1 cellular context compared by ENCODE assay signal in the genomic region with DNA sequence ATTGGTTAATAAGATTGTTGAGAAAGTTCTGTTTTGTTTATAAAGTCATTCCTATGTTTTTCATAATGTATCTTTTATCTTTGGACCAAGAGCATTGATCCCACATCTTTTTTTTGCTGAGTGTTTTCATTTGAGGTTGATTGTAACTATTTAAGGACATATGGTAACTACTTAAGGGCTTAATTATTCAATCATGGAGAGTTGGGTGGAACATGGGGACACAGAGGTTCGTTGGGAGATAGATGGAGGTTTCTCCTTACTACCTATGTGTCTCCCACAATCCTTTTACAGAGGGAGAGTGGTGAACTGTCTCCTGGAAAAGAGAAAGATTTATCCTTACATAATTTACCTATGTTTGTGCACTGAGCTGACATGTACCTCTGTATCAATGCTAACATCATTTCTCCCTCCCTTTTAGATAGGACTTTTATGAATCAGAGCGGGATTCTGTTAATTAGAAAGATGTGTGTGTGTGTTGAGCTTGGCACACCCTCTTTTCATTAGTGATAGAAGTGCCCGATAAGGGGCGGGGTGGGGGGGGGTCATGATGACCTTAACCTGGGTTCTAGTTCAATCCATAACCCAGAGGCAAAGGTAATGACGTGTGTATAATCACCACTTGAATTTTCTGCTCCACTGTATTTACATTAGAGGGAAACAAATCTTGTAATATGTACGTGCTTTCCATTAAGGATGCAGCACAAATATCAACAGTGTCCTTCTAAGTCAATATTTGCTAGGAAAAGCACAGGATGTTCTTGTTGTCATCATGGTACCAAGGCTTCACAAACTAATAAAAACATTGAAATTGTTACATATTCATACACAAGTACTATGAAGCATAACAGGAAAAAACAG.
TF ChIP-seq lines count a peak whose summit lies in the region.

No MANE protein-coding gene starts in this region.

TF ChIP-seq in HepG2, 621 proteins besides CTCF, POLR2A, EP300 and RAD21 (continued from another document and continues in another):
- TF ChIP-seq ARID2 (CRISPR knock-in tag; IDR thresholded peaks at IDR 0.05; ENCODE audit: borderline replicate concordance): no peak
- TF ChIP-seq NFIB (CRISPR knock-in tag; IDR thresholded peaks at IDR 0.05; ENCODE audit: borderline replicate concordance): no peak
- TF ChIP-seq ZNF83 (CRISPR knock-in tag; IDR thresholded peaks at IDR 0.05; ENCODE audit: borderline replicate concordance): no peak
- TF ChIP-seq NBN (conservative IDR thresholded peaks at IDR 0.05): no peak
- TF ChIP-seq MAF1 (CRISPR knock-in tag; IDR thresholded peaks at IDR 0.05; ENCODE audit: borderline replicate concordance): no peak
- TF ChIP-seq, protein P1, sequence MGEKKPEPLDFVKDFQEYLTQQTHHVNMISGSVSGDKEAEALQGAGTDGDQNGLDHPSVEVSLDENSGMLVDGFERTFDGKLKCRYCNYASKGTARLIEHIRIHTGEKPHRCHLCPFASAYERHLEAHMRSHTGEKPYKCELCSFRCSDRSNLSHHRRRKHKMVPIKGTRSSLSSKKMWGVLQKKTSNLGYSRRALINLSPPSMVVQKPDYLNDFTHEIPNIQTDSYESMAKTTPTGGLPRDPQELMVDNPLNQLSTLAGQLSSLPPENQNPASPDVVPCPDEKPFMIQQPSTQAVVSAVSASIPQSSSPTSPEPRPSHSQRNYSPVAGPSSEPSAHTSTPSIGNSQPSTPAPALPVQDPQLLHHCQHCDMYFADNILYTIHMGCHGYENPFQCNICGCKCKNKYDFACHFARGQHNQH (CRISPR knock-in tag; IDR thresholded peaks at IDR 0.05): peak; percentile 68
- peak; percentile 51 for TF ChIP-seq STAG1 (CRISPR knock-in tag; IDR thresholded peaks at IDR 0.05)
- no peak for TF ChIP-seq PHF5A (CRISPR knock-in tag; IDR thresholded peaks at IDR 0.05; ENCODE audit: low read depth, unreplicated experiment)
- no peak for TF ChIP-seq SRY (CRISPR knock-in tag; IDR thresholded peaks at IDR 0.05)
- no peak for TF ChIP-seq SAFB2 (CRISPR knock-in tag; IDR thresholded peaks at IDR 0.05; ENCODE audit: borderline replicate concordance, low read depth)
- TF ChIP-seq ZNF326 (CRISPR knock-in tag; IDR thresholded peaks at IDR 0.05; ENCODE audit: borderline replicate concordance): no peak
- TF ChIP-seq ZNF253 (CRISPR knock-in tag; IDR thresholded peaks at IDR 0.05; ENCODE audit: borderline replicate concordance): no peak
- TF ChIP-seq ELF4 (CRISPR knock-in tag; IDR thresholded peaks at IDR 0.05; ENCODE audit: borderline replicate concordance): no peak
- TF ChIP-seq HNRNPUL1 (IDR thresholded peaks at IDR 0.05; ENCODE audit: low read depth, low read length): no peak
- peak; percentile 22; the same call in 1 of the 2 replicates for TF ChIP-seq ZSCAN29 (CRISPR knock-in tag; conservative IDR thresholded peaks at IDR 0.05)
- no peak for TF ChIP-seq SYNCRIP (IDR thresholded peaks at IDR 0.05; ENCODE audit: insufficient read depth, low read depth, low read length)
- TF ChIP-seq, protein P2, sequence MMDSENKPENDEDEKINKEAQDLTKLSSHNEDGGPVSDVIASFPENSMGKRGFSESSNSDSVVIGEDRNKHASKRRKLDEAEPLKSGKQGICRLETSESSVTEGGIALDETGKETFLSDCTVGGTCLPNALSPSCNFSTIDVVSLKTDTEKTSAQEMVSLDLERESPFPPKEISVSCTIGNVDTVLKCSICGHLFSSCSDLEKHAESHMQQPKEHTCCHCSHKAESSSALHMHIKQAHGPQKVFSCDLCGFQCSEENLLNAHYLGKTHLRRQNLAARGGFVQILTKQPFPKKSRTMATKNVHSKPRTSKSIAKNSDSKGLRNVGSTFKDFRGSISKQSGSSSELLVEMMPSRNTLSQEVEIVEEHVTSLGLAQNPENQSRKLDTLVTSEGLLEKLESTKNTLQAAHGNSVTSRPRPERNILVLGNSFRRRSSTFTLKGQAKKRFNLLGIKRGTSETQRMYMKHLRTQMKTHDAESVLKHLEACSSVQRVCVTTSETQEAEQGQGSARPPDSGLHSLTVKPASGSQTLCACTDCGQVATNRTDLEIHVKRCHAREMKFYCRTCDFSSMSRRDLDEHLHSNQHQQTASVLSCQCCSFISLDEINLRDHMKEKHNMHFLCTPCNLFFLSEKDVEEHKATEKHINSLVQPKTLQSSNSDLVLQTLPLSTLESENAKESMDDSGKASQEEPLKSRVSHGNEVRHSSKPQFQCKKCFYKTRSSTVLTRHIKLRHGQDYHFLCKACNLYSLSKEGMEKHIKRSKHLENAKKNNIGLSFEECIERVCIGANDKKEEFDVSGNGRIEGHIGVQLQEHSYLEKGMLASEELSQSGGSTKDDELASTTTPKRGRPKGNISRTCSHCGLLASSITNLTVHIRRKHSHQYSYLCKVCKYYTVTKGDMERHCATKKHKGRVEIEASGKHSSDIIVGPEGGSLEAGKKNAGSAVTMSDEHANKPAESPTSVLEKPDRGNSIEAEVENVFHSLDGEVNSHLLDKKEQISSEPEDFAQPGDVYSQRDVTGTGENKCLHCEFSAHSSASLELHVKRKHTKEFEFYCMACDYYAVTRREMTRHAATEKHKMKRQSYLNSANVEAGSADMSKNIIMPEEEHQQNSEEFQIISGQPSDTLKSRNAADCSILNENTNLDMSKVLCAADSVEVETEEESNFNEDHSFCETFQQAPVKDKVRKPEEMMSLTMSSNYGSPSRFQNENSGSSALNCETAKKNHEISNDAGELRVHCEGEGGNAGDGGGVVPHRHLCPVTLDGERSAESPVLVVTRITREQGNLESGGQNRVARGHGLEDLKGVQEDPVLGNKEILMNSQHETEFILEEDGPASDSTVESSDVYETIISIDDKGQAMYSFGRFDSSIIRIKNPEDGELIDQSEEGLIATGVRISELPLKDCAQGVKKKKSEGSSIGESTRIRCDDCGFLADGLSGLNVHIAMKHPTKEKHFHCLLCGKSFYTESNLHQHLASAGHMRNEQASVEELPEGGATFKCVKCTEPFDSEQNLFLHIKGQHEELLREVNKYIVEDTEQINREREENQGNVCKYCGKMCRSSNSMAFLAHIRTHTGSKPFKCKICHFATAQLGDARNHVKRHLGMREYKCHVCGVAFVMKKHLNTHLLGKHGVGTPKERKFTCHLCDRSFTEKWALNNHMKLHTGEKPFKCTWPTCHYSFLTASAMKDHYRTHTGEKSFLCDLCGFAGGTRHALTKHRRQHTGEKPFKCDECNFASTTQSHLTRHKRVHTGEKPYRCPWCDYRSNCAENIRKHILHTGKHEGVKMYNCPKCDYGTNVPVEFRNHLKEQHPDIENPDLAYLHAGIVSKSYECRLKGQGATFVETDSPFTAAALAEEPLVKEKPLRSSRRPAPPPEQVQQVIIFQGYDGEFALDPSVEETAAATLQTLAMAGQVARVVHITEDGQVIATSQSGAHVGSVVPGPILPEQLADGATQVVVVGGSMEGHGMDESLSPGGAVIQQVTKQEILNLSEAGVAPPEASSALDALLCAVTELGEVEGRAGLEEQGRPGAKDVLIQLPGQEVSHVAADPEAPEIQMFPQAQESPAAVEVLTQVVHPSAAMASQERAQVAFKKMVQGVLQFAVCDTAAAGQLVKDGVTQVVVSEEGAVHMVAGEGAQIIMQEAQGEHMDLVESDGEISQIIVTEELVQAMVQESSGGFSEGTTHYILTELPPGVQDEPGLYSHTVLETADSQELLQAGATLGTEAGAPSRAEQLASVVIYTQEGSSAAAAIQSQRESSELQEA (CRISPR knock-in tag; IDR thresholded peaks at IDR 0.05; ENCODE audit: not compliant biosample characterization): no peak
- no peak for TF ChIP-seq ZNF230 (CRISPR knock-in tag; IDR thresholded peaks at IDR 0.05)
- TF ChIP-seq, protein P3, sequence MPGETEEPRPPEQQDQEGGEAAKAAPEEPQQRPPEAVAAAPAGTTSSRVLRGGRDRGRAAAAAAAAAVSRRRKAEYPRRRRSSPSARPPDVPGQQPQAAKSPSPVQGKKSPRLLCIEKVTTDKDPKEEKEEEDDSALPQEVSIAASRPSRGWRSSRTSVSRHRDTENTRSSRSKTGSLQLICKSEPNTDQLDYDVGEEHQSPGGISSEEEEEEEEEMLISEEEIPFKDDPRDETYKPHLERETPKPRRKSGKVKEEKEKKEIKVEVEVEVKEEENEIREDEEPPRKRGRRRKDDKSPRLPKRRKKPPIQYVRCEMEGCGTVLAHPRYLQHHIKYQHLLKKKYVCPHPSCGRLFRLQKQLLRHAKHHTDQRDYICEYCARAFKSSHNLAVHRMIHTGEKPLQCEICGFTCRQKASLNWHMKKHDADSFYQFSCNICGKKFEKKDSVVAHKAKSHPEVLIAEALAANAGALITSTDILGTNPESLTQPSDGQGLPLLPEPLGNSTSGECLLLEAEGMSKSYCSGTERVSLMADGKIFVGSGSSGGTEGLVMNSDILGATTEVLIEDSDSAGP (CRISPR knock-in tag; IDR thresholded peaks at IDR 0.05; ENCODE audit: borderline replicate concordance): no peak
- TF ChIP-seq, protein P4, sequence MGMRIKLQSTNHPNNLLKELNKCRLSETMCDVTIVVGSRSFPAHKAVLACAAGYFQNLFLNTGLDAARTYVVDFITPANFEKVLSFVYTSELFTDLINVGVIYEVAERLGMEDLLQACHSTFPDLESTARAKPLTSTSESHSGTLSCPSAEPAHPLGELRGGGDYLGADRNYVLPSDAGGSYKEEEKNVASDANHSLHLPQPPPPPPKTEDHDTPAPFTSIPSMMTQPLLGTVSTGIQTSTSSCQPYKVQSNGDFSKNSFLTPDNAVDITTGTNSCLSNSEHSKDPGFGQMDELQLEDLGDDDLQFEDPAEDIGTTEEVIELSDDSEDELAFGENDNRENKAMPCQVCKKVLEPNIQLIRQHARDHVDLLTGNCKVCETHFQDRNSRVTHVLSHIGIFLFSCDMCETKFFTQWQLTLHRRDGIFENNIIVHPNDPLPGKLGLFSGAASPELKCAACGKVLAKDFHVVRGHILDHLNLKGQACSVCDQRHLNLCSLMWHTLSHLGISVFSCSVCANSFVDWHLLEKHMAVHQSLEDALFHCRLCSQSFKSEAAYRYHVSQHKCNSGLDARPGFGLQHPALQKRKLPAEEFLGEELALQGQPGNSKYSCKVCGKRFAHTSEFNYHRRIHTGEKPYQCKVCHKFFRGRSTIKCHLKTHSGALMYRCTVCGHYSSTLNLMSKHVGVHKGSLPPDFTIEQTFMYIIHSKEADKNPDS (CRISPR knock-in tag; IDR thresholded peaks at IDR 0.05): no peak
- TF ChIP-seq FOSL2 (CRISPR knock-in tag; IDR thresholded peaks at IDR 0.05): peak; percentile 73
- TF ChIP-seq, protein P5, sequence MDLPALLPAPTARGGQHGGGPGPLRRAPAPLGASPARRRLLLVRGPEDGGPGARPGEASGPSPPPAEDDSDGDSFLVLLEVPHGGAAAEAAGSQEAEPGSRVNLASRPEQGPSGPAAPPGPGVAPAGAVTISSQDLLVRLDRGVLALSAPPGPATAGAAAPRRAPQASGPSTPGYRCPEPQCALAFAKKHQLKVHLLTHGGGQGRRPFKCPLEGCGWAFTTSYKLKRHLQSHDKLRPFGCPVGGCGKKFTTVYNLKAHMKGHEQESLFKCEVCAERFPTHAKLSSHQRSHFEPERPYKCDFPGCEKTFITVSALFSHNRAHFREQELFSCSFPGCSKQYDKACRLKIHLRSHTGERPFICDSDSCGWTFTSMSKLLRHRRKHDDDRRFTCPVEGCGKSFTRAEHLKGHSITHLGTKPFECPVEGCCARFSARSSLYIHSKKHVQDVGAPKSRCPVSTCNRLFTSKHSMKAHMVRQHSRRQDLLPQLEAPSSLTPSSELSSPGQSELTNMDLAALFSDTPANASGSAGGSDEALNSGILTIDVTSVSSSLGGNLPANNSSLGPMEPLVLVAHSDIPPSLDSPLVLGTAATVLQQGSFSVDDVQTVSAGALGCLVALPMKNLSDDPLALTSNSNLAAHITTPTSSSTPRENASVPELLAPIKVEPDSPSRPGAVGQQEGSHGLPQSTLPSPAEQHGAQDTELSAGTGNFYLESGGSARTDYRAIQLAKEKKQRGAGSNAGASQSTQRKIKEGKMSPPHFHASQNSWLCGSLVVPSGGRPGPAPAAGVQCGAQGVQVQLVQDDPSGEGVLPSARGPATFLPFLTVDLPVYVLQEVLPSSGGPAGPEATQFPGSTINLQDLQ (CRISPR knock-in tag; IDR thresholded peaks at IDR 0.05): no peak
- TF ChIP-seq, protein P6, sequence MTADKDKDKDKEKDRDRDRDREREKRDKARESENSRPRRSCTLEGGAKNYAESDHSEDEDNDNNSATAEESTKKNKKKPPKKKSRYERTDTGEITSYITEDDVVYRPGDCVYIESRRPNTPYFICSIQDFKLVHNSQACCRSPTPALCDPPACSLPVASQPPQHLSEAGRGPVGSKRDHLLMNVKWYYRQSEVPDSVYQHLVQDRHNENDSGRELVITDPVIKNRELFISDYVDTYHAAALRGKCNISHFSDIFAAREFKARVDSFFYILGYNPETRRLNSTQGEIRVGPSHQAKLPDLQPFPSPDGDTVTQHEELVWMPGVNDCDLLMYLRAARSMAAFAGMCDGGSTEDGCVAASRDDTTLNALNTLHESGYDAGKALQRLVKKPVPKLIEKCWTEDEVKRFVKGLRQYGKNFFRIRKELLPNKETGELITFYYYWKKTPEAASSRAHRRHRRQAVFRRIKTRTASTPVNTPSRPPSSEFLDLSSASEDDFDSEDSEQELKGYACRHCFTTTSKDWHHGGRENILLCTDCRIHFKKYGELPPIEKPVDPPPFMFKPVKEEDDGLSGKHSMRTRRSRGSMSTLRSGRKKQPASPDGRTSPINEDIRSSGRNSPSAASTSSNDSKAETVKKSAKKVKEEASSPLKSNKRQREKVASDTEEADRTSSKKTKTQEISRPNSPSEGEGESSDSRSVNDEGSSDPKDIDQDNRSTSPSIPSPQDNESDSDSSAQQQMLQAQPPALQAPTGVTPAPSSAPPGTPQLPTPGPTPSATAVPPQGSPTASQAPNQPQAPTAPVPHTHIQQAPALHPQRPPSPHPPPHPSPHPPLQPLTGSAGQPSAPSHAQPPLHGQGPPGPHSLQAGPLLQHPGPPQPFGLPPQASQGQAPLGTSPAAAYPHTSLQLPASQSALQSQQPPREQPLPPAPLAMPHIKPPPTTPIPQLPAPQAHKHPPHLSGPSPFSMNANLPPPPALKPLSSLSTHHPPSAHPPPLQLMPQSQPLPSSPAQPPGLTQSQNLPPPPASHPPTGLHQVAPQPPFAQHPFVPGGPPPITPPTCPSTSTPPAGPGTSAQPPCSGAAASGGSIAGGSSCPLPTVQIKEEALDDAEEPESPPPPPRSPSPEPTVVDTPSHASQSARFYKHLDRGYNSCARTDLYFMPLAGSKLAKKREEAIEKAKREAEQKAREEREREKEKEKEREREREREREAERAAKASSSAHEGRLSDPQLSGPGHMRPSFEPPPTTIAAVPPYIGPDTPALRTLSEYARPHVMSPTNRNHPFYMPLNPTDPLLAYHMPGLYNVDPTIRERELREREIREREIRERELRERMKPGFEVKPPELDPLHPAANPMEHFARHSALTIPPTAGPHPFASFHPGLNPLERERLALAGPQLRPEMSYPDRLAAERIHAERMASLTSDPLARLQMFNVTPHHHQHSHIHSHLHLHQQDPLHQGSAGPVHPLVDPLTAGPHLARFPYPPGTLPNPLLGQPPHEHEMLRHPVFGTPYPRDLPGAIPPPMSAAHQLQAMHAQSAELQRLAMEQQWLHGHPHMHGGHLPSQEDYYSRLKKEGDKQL (CRISPR knock-in tag; IDR thresholded peaks at IDR 0.05; ENCODE audit: low read depth): peak; percentile 83; the same call in 1 of the 2 replicates
- peak; percentile 100 for TF ChIP-seq MED1 (CRISPR knock-in tag; IDR thresholded peaks at IDR 0.05)
- TF ChIP-seq ZBTB38 (CRISPR knock-in tag; IDR thresholded peaks at IDR 0.05): no peak
- TF ChIP-seq CAMTA2 (CRISPR knock-in tag; IDR thresholded peaks at IDR 0.05; ENCODE audit: borderline replicate concordance): no peak
- no peak for TF ChIP-seq SMAD9 (CRISPR knock-in tag; IDR thresholded peaks at IDR 0.05)
- TF ChIP-seq FOSL1 (CRISPR knock-in tag; IDR thresholded peaks at IDR 0.05; ENCODE audit: borderline replicate concordance): no peak
- TF ChIP-seq ZNF652 (CRISPR knock-in tag; IDR thresholded peaks at IDR 0.05; ENCODE audit: borderline replicate concordance, low read depth): peak; percentile 53; the same call in 1 of the 2 replicates
- no peak for TF ChIP-seq NRL (CRISPR knock-in tag; IDR thresholded peaks at IDR 0.05; ENCODE audit: borderline replicate concordance)
- 0 out of 2 replicates have a peak, but pooled peaks have one; percentile 34 for TF ChIP-seq NR2C2 (CRISPR knock-in tag; IDR thresholded peaks at IDR 0.05; ENCODE audit: borderline replicate concordance)
- TF ChIP-seq ZNF878 (CRISPR knock-in tag; IDR thresholded peaks at IDR 0.05): no peak
